11 cellular contexts compared by ENCODE assay signal in the genomic region with DNA sequence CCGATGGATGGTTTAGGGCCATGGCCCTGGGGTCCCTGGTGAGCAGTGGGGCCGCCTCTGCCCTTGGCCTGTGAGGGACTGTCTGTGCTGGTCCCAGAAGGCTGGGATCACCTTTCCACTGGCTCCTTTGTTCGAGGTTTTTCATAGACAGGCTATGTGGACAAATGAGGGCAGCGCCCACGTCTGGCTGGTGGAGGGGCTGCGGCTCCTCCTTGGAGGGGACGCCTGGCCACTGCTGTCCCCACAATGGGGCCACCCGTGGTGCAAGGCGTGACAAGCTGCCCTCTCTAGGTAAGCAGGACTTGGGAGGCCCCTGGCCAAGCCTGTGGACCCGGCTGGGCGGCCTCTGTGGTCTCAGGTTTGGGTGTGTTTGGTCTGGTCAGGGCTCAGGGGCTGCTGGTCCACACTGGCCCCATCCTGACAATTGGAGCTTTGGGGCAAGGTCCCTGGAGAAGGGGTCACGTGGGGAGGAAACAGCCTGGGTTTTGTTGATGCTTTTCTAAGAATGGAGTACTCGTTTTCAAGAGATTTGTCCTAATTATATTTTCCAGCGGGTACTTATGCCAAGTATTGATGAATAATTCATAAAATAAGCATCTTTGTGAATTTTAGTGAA. TPM values are rescaled to one million over a fixed set of nuclear protein-coding genes. Genes with fewer than 3 reads are reported as not detected.
DNase-seq lines count a peak whose midpoint lies in the region; ATAC-seq and TF ChIP-seq lines count a peak whose summit lies in the region.
"Had no signal": no experiment of that assay in that cellular context is flagged by ENCODE, and none has a peak within 500 bp of the region (broad histone marks: within the 10 kb centered on the region; RNA-seq: fewer than 3 reads in every experiment).

No MANE protein-coding gene starts in this region.

- TF ChIP-seq POLR2A in upper lobe of left lung (IDR thresholded peaks at IDR 0.05) (no peak), Peyer's patch (IDR thresholded peaks at IDR 0.05) (no peak)

- H3K36me3 ChIP-seq in OCI-LY1 (ENCODE audit: insufficient read depth, low read length) (no peaks in the 10 kb centered on the region), hepatocyte (replicated peaks; ENCODE audit: insufficient read depth, low read depth) (no peaks in the 10 kb centered on the region), upper lobe of left lung (peaks cover 0 to 12% (median 3%) of the 10 kb centered on the region in 4 donors), Peyer's patch (no peaks in the 10 kb centered on the region)

- peak in 1 of 2 donors; percentile 3 for ATAC-seq in upper lobe of left lung (ENCODE audit: low FRiP score in 2 of 2)
- no peak for ATAC-seq in activated T-cell treated with anti-CD3 and anti-CD28 coated beads, Interleukin-2, amount 50 U/mL, for 72 hours (replicated peaks in 1 of 2)

- H3K79me2 ChIP-seq in OCI-LY1 (ENCODE audit: insufficient read depth, low read length) (no peaks in the 10 kb centered on the region), hepatocyte (peaks cover 20% of the 10 kb centered on the region)

- H4K20me1 ChIP-seq in OCI-LY1 (ENCODE audit: insufficient read depth, low read length): no peaks in the 10 kb centered on the region
- no peaks in the 10 kb centered on the region for H4K20me1 ChIP-seq in hepatocyte (ENCODE audit: insufficient read depth, poor library complexity, severe bottlenecking)

- H3K27ac ChIP-seq in OCI-LY1 (ENCODE audit: low read depth, low read length, poor library complexity, severe bottlenecking): no peak overlapping the region
- H3K27ac ChIP-seq in hepatocyte: peak overlapping the region; percentile 75
- H3K27ac ChIP-seq in upper lobe of left lung: peak overlapping the region in 2 of 4 donors; percentile 18 to 23
- H3K27ac ChIP-seq in Peyer's patch: peak overlapping the region in 1 of 4 donors; percentile 11

- no peaks in the 10 kb centered on the region for H3K4me1 ChIP-seq in OCI-LY1 (ENCODE audit: insufficient read depth, low read length, severe bottlenecking)
- H3K4me1 ChIP-seq in hepatocyte (ENCODE audit: insufficient read depth): peaks cover 26% of the 10 kb centered on the region
- H3K4me1 ChIP-seq in upper lobe of left lung: peaks cover 3 to 26% (median 14%) of the 10 kb centered on the region in 4 donors
- H3K4me1 ChIP-seq in Peyer's patch: peaks cover 0 to 40% (median 0%) of the 10 kb centered on the region in 4 donors

- WGBS in hepatocyte (ENCODE audit: low lambda C conversion rate, missing lambda C conversion rate): 62% methylated on average over 14 of the region's 14 CpGs
- WGBS in upper lobe of left lung, 2 donors: 54 to 60% methylated on average over 9 to 14 of the region's 14 CpGs

- no peak for TF ChIP-seq EP300 in upper lobe of left lung (IDR thresholded peaks at IDR 0.05)

- no peak overlapping the region for H3K27ac Mint-ChIP-seq in activated T-cell treated with anti-CD3 and anti-CD28 coated beads, Interleukin-2, amount 50 U/mL, for 72 hours
- H3K27ac Mint-ChIP-seq: activated naive CD8-positive, alpha-beta T cell; B cell had no signal

- peaks cover 0 to 2% of the 10 kb centered on the region in 2 donors for H3K36me3 Mint-ChIP-seq in activated T-cell treated with anti-CD3 and anti-CD28 coated beads, Interleukin-2, amount 50 U/mL, for 72 hours (ENCODE audit: insufficient read depth in 2 of 2)

- H3K4me1 Mint-ChIP-seq in activated T-cell treated with anti-CD3 and anti-CD28 coated beads, Interleukin-2, amount 50 U/mL, for 72 hours (ENCODE audit: low read depth): peaks cover 14% of the 10 kb centered on the region

- H3K4me2 ChIP-seq in OCI-LY1 (ENCODE audit: low read length) (no peak overlapping the region), hepatocyte (peak overlapping the region; percentile 84)

- no peaks in the 10 kb centered on the region for H3K9me2 ChIP-seq in OCI-LY1 (ENCODE audit: low read depth, low read length)
- no peaks in the 10 kb centered on the region for H3K9me2 ChIP-seq in hepatocyte (replicated peaks; ENCODE audit: insufficient read depth)

- peaks cover 0 to 6% of the 10 kb centered on the region in 2 donors for H3K9me3 Mint-ChIP-seq in activated T-cell treated with anti-CD3 and anti-CD28 coated beads, Interleukin-2, amount 50 U/mL, for 72 hours

- TF ChIP-seq CTCF in OCI-LY1 (IDR thresholded peaks at IDR 0.05; ENCODE audit: low read length): peak; percentile 29; the same call in 1 of the 2 replicates
- TF ChIP-seq CTCF in hepatocyte (IDR thresholded peaks at IDR 0.05; ENCODE audit: poor library complexity): peak; percentile 45
- peak in 3 of 6 experiments; percentile 26 to 44 (median 31) for TF ChIP-seq CTCF in upper lobe of left lung (IDR thresholded peaks at IDR 0.05)
- TF ChIP-seq CTCF in Peyer's patch (IDR thresholded peaks at IDR 0.05): peak in 3 of 6 experiments; percentile 34 to 46 (median 37)

- DNase-seq in NCI-H82 (lab: John Stamatoyannopoulos, UW): peak; percentile 48
- no peak for DNase-seq in NCI-H82 treated with DMSO at 0.1 percent for 48 hours (lab: John Stamatoyannopoulos, UW; ENCODE audit: unreplicated experiment)
- peak; percentile 60 for DNase-seq in hepatocyte (ENCODE audit: low spot score)
- DNase-seq in upper lobe of left lung: peak in 1 of 2 donors; percentile 74
- DNase-seq in activated effector memory CD4-positive, alpha-beta T cell treated with Interleukin-2 at 50 U/mL for 16 hours: no peak
- no peak for DNase-seq in Peyer's patch
- no peak for DNase-seq in activated T-cell treated with anti-CD3 and anti-CD28 coated beads, Interleukin-2, amount 50 U/mL, for 72 hours
- DNase-seq: NCI-H446 had no signal

- H3F3A ChIP-seq in OCI-LY1 (ENCODE audit: insufficient read depth, low read length): no peaks in the 10 kb centered on the region

- H2AFZ ChIP-seq in OCI-LY1 (ENCODE audit: low read length) (no peak overlapping the region), hepatocyte (no peak overlapping the region)

- H3K9me3 ChIP-seq in OCI-LY1 (ENCODE audit: low read length): no peaks in the 10 kb centered on the region
- no peaks in the 10 kb centered on the region for H3K9me3 ChIP-seq in hepatocyte (ENCODE audit: low read depth)
- H3K9me3 ChIP-seq in upper lobe of left lung: no peaks in the 10 kb centered on the region
- no peaks in the 10 kb centered on the region for H3K9me3 ChIP-seq in Peyer's patch

- H3K9ac ChIP-seq in OCI-LY1 (ENCODE audit: low read length): no peak overlapping the region

- no peak overlapping the region for H3K4me3 ChIP-seq in OCI-LY1 (ENCODE audit: low read depth, low read length, poor library complexity, severe bottlenecking)
- H3K4me3 ChIP-seq in hepatocyte: peak overlapping the region; percentile 21
- peak overlapping the region in 3 of 4 donors; percentile 35 to 46 (median 43) for H3K4me3 ChIP-seq in upper lobe of left lung
- H3K4me3 ChIP-seq in Peyer's patch: peak overlapping the region in 2 of 4 donors; percentile 40 to 41

- no peaks in the 10 kb centered on the region for H3K27me3 Mint-ChIP-seq in activated T-cell treated with anti-CD3 and anti-CD28 coated beads, Interleukin-2, amount 50 U/mL, for 72 hours (ENCODE audit: low read depth)

- H3K4me3 Mint-ChIP-seq in activated T-cell treated with anti-CD3 and anti-CD28 coated beads, Interleukin-2, amount 50 U/mL, for 72 hours: no peak overlapping the region
- H3K4me3 Mint-ChIP-seq: activated naive CD8-positive, alpha-beta T cell; B cell had no signal

- H3K27me3 ChIP-seq in OCI-LY1 (ENCODE audit: insufficient read depth, low read length) (peaks cover 5% of the 10 kb centered on the region; the same call in 1 of the 2 replicates), hepatocyte (no peaks in the 10 kb centered on the region), upper lobe of left lung (no peaks in the 10 kb centered on the region), Peyer's patch (no peaks in the 10 kb centered on the region)

RNA-seq across cellular contexts. Expression of a gene that starts 33.3 kb away (rescaled TPM):
- total RNA-seq in hepatocyte (16.7 and 22.4 TPM in 2 replicates), upper lobe of left lung (10 to 100 TPM; 14.3 to 99.5 (median 53.1) TPM), Peyer's patch (100 to 1,000 TPM in 3 of 4 donors, 10 to 100 TPM in 1; 81.4 to 165 (median 149) TPM)
- polyA plus RNA-seq in hepatocyte: 11.1 and 13.5 TPM in 2 replicates
- total RNA-seq in activated T-cell treated with anti-CD3 and anti-CD28 coated beads, Interleukin-2, amount 50 U/mL, for 72 hours: 10 to 100 TPM in 1 of 2 donors, 1 to 10 TPM in 1; 9.6 to 11.8 TPM

Comparison
In these comparisons a context has a peak if more than half of its experiments do, and no peak if none do; other contexts are left out.
1. DNase-seq: peak in NCI-H82 (single experiment) and hepatocyte (single experiment); none in NCI-H82 treated with DMSO at 0.1 percent for 48 hours (single experiment), activated effector memory CD4-positive, alpha-beta T cell treated with Interleukin-2 at 50 U/mL for 16 hours (single experiment), Peyer's patch (0 of 3) and activated T-cell treated with anti-CD3 and anti-CD28 coated beads, Interleukin-2, amount 50 U/mL, for 72 hours (0 of 2).